1 cellular context compared by ENCODE assay signal in genomic region chr9:129080608-129081387, GRCh38.
TF ChIP-seq lines count a peak whose summit lies in the region.

A gene with protein sequence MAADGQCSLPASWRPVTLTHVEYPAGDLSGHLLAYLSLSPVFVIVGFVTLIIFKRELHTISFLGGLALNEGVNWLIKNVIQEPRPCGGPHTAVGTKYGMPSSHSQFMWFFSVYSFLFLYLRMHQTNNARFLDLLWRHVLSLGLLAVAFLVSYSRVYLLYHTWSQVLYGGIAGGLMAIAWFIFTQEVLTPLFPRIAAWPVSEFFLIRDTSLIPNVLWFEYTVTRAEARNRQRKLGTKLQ (plus strand): TSS chr9:129081111. CDS start chr9:129081132, 21 bp downstream.

TF ChIP-seq in HepG2, 621 proteins besides CTCF, POLR2A, EP300 and RAD21 (continued from another document and continues in another):
- TF ChIP-seq CAMTA2 (CRISPR knock-in tag; IDR thresholded peaks at IDR 0.05; ENCODE audit: borderline replicate concordance) (no peak), SALL2 (CRISPR knock-in tag; IDR thresholded peaks at IDR 0.05) (no peak; the same call in 1 of the 2 replicates), ZNF17 (CRISPR knock-in tag; IDR thresholded peaks at IDR 0.05) (no peak), ZNF20 (CRISPR knock-in tag; IDR thresholded peaks at IDR 0.05) (no peak), ZNF790 (CRISPR knock-in tag; IDR thresholded peaks at IDR 0.05; ENCODE audit: borderline replicate concordance) (no peak), KAT7 (CRISPR knock-in tag; IDR thresholded peaks at IDR 0.05; ENCODE audit: borderline replicate concordance) (no peak; the same call in 1 of the 2 replicates), ZBTB20 (CRISPR knock-in tag; IDR thresholded peaks at IDR 0.05; ENCODE audit: borderline replicate concordance, low read depth) (no peak), FOSL2 (CRISPR knock-in tag; IDR thresholded peaks at IDR 0.05) (no peak), DNMT3B (CRISPR knock-in tag; conservative IDR thresholded peaks at IDR 0.05) (no peak), THAP9 (CRISPR knock-in tag; IDR thresholded peaks at IDR 0.05; ENCODE audit: borderline replicate concordance) (peak; percentile 94), HNRNPLL (IDR thresholded peaks at IDR 0.05; ENCODE audit: low read depth, low read length, poor library complexity, severe bottlenecking) (peak; percentile 59), MEIS2 (CRISPR knock-in tag; IDR thresholded peaks at IDR 0.05) (no peak), ZBTB2 (CRISPR knock-in tag; IDR thresholded peaks at IDR 0.05; ENCODE audit: low read depth) (no peak), ZNF558 (CRISPR knock-in tag; IDR thresholded peaks at IDR 0.05; ENCODE audit: borderline replicate concordance) (no peak), THAP11 (CRISPR knock-in tag; IDR thresholded peaks at IDR 0.05) (peak; percentile 73), ZFP41 (CRISPR knock-in tag; IDR thresholded peaks at IDR 0.05; ENCODE audit: borderline replicate concordance) (0 out of 2 replicates have a peak, but pooled peaks have one; percentile 56), ZNF766 (CRISPR knock-in tag; IDR thresholded peaks at IDR 0.05; ENCODE audit: borderline replicate concordance) (no peak), ZNF292 (CRISPR knock-in tag; IDR thresholded peaks at IDR 0.05; ENCODE audit: borderline replicate concordance, low read depth) (no peak), ZNF780A (CRISPR knock-in tag; IDR thresholded peaks at IDR 0.05) (no peak), MEF2D (CRISPR knock-in tag; IDR thresholded peaks at IDR 0.05) (0 out of 2 replicates have a peak, but pooled peaks have one; percentile 47), MAFG (CRISPR knock-in tag; IDR thresholded peaks at IDR 0.05) (no peak), NONO (IDR thresholded peaks at IDR 0.05) (no peak), NONO (CRISPR knock-in tag; conservative IDR thresholded peaks at IDR 0.05) (no peak), TRIM24 (CRISPR knock-in tag; IDR thresholded peaks at IDR 0.05) (no peak), MTA1 (CRISPR knock-in tag; IDR thresholded peaks at IDR 0.05; ENCODE audit: borderline replicate concordance) (no peak), ZNF678 (CRISPR knock-in tag; IDR thresholded peaks at IDR 0.05) (no peak), ZBTB42 (CRISPR knock-in tag; IDR thresholded peaks at IDR 0.05) (0 out of 2 replicates have a peak, but pooled peaks have one; percentile 52), POLR2AphosphoS2 (IDR thresholded peaks at IDR 0.05; ENCODE audit: low read depth, low read length) (no peak), ZHX1 (CRISPR knock-in tag; IDR thresholded peaks at IDR 0.05; ENCODE audit: low read depth) (no peak), ARNTL (CRISPR knock-in tag; IDR thresholded peaks at IDR 0.05) (0 out of 2 replicates have a peak, but pooled peaks have one; percentile 42), ZNF44 (CRISPR knock-in tag; IDR thresholded peaks at IDR 0.05) (no peak), SKIL (CRISPR knock-in tag; IDR thresholded peaks at IDR 0.05; ENCODE audit: borderline replicate concordance) (no peak), ZBTB43 (CRISPR knock-in tag; conservative IDR thresholded peaks at IDR 0.05) (no peak), ZNF7 (CRISPR knock-in tag; IDR thresholded peaks at IDR 0.05) (no peak), IRX3 (CRISPR knock-in tag; IDR thresholded peaks at IDR 0.05; ENCODE audit: borderline replicate concordance, low read depth) (0 out of 2 replicates have a peak, but pooled peaks have one; percentile 25), ATM (IDR thresholded peaks at IDR 0.05; ENCODE audit: borderline replicate concordance) (no peak), KDM6A (CRISPR knock-in tag; IDR thresholded peaks at IDR 0.05; ENCODE audit: low read depth) (no peak), E2F5 (CRISPR knock-in tag; conservative IDR thresholded peaks at IDR 0.05) (0 out of 2 replicates have a peak, but pooled peaks have one; percentile 62), PBX2 (CRISPR knock-in tag; IDR thresholded peaks at IDR 0.05) (no peak), SSRP1 (CRISPR knock-in tag; IDR thresholded peaks at IDR 0.05) (no peak), NR2C2 (CRISPR knock-in tag; IDR thresholded peaks at IDR 0.05; ENCODE audit: borderline replicate concordance) (peak; percentile 51), DPF2 (CRISPR knock-in tag; IDR thresholded peaks at IDR 0.05; ENCODE audit: borderline replicate concordance, low read depth) (no peak), ZNF33A (CRISPR knock-in tag; IDR thresholded peaks at IDR 0.05; ENCODE audit: borderline replicate concordance) (no peak)
- TF ChIP-seq, protein P1, sequence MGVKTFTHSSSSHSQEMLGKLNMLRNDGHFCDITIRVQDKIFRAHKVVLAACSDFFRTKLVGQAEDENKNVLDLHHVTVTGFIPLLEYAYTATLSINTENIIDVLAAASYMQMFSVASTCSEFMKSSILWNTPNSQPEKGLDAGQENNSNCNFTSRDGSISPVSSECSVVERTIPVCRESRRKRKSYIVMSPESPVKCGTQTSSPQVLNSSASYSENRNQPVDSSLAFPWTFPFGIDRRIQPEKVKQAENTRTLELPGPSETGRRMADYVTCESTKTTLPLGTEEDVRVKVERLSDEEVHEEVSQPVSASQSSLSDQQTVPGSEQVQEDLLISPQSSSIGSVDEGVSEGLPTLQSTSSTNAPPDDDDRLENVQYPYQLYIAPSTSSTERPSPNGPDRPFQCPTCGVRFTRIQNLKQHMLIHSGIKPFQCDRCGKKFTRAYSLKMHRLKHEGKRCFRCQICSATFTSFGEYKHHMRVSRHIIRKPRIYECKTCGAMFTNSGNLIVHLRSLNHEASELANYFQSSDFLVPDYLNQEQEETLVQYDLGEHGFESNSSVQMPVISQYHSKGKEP (CRISPR knock-in tag; IDR thresholded peaks at IDR 0.05): 0 out of 2 replicates have a peak, but pooled peaks have one; percentile 43
- TF ChIP-seq, protein P2, sequence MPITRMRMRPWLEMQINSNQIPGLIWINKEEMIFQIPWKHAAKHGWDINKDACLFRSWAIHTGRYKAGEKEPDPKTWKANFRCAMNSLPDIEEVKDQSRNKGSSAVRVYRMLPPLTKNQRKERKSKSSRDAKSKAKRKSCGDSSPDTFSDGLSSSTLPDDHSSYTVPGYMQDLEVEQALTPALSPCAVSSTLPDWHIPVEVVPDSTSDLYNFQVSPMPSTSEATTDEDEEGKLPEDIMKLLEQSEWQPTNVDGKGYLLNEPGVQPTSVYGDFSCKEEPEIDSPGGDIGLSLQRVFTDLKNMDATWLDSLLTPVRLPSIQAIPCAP (CRISPR knock-in tag; IDR thresholded peaks at IDR 0.05; ENCODE audit: low read depth): no peak
- TF ChIP-seq, protein P3, sequence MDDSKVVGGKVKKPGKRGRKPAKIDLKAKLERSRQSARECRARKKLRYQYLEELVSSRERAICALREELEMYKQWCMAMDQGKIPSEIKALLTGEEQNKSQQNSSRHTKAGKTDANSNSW (CRISPR knock-in tag; IDR thresholded peaks at IDR 0.05; ENCODE audit: borderline replicate concordance): no peak
- TF ChIP-seq, protein P4, sequence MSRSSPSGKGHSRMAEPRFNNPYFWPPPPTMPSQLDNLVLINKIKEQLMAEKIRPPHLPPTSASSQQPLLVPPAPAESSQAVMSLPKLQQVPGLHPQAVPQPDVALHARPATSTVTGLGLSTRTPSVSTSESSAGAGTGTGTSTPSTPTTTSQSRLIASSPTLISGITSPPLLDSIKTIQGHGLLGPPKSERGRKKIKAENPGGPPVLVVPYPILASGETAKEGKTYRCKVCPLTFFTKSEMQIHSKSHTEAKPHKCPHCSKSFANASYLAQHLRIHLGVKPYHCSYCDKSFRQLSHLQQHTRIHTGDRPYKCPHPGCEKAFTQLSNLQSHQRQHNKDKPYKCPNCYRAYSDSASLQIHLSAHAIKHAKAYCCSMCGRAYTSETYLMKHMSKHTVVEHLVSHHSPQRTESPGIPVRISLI (CRISPR knock-in tag; IDR thresholded peaks at IDR 0.05; ENCODE audit: borderline replicate concordance): no peak
- TF ChIP-seq, protein P5, sequence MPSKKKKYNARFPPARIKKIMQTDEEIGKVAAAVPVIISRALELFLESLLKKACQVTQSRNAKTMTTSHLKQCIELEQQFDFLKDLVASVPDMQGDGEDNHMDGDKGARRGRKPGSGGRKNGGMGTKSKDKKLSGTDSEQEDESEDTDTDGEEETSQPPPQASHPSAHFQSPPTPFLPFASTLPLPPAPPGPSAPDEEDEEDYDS (CRISPR knock-in tag; IDR thresholded peaks at IDR 0.05): peak; percentile 79
